35 cellular contexts compared by ENCODE assay signal in genomic region chr4:48554606-48555005, GRCh38.
"Had no signal": no experiment of that assay in that cellular context is flagged by ENCODE, and none has a peak within 500 bp of the region (broad histone marks: within the 10 kb centered on the region; RNA-seq: fewer than 3 reads in every experiment).

No MANE protein-coding gene starts in this region.

- H3K27ac ChIP-seq: PC-9, RWPE1 had no signal

- H3K4me3 Mint-ChIP-seq: activated CD4-positive, alpha-beta T cell treated with anti-CD3 and anti-CD28 coated beads for 36 hours; activated CD4-positive, alpha-beta T cell treated with anti-CD3 and anti-CD28 coated beads, Interleukin-2, amount 10 ng/mL, durations not matched to agents 7 days and 5 days; activated CD8-positive, alpha-beta T cell treated with anti-CD3 and anti-CD28 coated beads, Interleukin-2, amount 10 ng/mL, durations not matched to agents 7 days and 5 days; activated naive CD4-positive, alpha-beta T cell treated with anti-CD3 and anti-CD28 coated beads, Interleukin-2, amount 50 U/mL, for 24 hours; activated T-cell treated with anti-CD3 and anti-CD28 coated beads, Interleukin-2, amount 50 U/mL, for 24 hours; brain; T-cell; T-helper 17 cell had no signal

- H3K4me3 ChIP-seq: PC-9 had no signal

- ATAC-seq: activated CD4-positive, alpha-beta T cell treated with anti-CD3 and anti-CD28 coated beads for 36 hours; activated CD4-positive, CD25-positive, alpha-beta regulatory T cell treated with anti-CD3 and anti-CD28 coated beads, Interleukin-2, amount 50 U/mL, for 24 hours; activated CD8-positive, alpha-beta T cell treated with anti-CD3 and anti-CD28 coated beads, Interleukin-2, amount 10 ng/mL, durations not matched to agents 7 days and 5 days; Right ventricle myocardium inferior; SK-N-SH treated with all-trans-retinoic acid at 6 μM for 48 hours; T-cell; T-helper 17 cell had no signal

- H2AFZ ChIP-seq: PC-9 had no signal

- DNase-seq: activated CD4-positive, alpha-beta T cell treated with anti-CD3 and anti-CD28 coated beads for 36 hours; activated CD4-positive, alpha-beta T cell treated with anti-CD3 and anti-CD28 coated beads, Interleukin-2, amount 10 ng/mL, durations not matched to agents 7 days and 5 days; activated CD4-positive, alpha-beta T cell treated with anti-CD3 and anti-CD28 coated beads, Interleukin-2, amount 50 U/mL, for 48 hours; activated CD8-positive, alpha-beta T cell treated with anti-CD3 and anti-CD28 coated beads, Interleukin-2, amount 10 ng/mL, durations not matched to agents 7 days and 5 days; activated gamma-delta T cell; activated naive CD4-positive, alpha-beta T cell treated with Interleukin-2 at 50 U/mL for 16 hours; activated T-cell treated with anti-CD3 and anti-CD28 coated beads, Interleukin-2, amount 50 U/mL, for 24 hours; anterior cingulate cortex; caudate nucleus; cerebellar nuclear complex; Karpas-422; KBM-7; NCI-H1105; NCI-H1417 treated with DMSO at 0.1 percent for 48 hours; NCI-H187 treated with DMSO at 0.1 percent for 48 hours; NCI-H2081; NCI-H2171 treated with DMSO at 0.1 percent for 48 hours; NCI-H226; NCI-H446 treated with DMSO at 0.1 percent for 48 hours; NCI-H524; NCI-H69; NK-92 treated with Interleukin-12 subunit alpha and Interleukin-12 subunit beta, amount 100 ng/mL, for 24 hours; PC-9; SIG-M5; T-cell; T-helper 17 cell had no signal

- H3K27ac Mint-ChIP-seq: activated CD4-positive, alpha-beta T cell treated with anti-CD3 and anti-CD28 coated beads, Interleukin-2, amount 10 ng/mL, durations not matched to agents 7 days and 5 days; activated CD8-positive, alpha-beta T cell treated with anti-CD3 and anti-CD28 coated beads, Interleukin-2, amount 10 ng/mL, durations not matched to agents 7 days and 5 days; activated T-helper 2 cell treated with anti-CD3 and anti-CD28 coated beads, Interferon-gamma antibody, Interleukin-2, Interleukin-4, amounts not matched to agents 10 μg/mL and 5 μg/mL and 100 μg/mL, durations not matched to agents 14 hours and 24 hours and 36 hours; brain; T-cell had no signal

- H3K4me1 Mint-ChIP-seq: activated naive CD4-positive, alpha-beta T cell treated with anti-CD3 and anti-CD28 coated beads, Interleukin-2, amount 50 U/mL, for 24 hours; brain had no signal

- FAIRE-seq: bronchial epithelial cell, RCC 7860 had no signal

- H3K4me2 ChIP-seq: PC-9 had no signal

- H3K27me3 Mint-ChIP-seq: activated CD4-positive, alpha-beta T cell treated with anti-CD3 and anti-CD28 coated beads for 36 hours; activated CD4-positive, alpha-beta T cell treated with anti-CD3 and anti-CD28 coated beads, Interleukin-2, amount 10 ng/mL, durations not matched to agents 7 days and 5 days; activated naive CD4-positive, alpha-beta T cell treated with anti-CD3 and anti-CD28 coated beads, Interleukin-2, amount 50 U/mL, for 24 hours; activated T-cell treated with anti-CD3 and anti-CD28 coated beads, Interleukin-2, amount 50 U/mL, for 24 hours; brain; T-cell; T-helper 17 cell had no signal

- H3K9me3 Mint-ChIP-seq: activated naive CD4-positive, alpha-beta T cell treated with anti-CD3 and anti-CD28 coated beads, Interleukin-2, amount 50 U/mL, for 24 hours had no signal
